ENCODE assay signal across 1 cellular context in genomic region chr19:4639531-4640246, GRCh38.
TF ChIP-seq lines count a peak whose summit lies in the region.

No MANE protein-coding gene starts in this region.

TF ChIP-seq in HepG2, 621 proteins besides CTCF, POLR2A, EP300 and RAD21 (continued from another document):
- TF ChIP-seq, protein P1, sequence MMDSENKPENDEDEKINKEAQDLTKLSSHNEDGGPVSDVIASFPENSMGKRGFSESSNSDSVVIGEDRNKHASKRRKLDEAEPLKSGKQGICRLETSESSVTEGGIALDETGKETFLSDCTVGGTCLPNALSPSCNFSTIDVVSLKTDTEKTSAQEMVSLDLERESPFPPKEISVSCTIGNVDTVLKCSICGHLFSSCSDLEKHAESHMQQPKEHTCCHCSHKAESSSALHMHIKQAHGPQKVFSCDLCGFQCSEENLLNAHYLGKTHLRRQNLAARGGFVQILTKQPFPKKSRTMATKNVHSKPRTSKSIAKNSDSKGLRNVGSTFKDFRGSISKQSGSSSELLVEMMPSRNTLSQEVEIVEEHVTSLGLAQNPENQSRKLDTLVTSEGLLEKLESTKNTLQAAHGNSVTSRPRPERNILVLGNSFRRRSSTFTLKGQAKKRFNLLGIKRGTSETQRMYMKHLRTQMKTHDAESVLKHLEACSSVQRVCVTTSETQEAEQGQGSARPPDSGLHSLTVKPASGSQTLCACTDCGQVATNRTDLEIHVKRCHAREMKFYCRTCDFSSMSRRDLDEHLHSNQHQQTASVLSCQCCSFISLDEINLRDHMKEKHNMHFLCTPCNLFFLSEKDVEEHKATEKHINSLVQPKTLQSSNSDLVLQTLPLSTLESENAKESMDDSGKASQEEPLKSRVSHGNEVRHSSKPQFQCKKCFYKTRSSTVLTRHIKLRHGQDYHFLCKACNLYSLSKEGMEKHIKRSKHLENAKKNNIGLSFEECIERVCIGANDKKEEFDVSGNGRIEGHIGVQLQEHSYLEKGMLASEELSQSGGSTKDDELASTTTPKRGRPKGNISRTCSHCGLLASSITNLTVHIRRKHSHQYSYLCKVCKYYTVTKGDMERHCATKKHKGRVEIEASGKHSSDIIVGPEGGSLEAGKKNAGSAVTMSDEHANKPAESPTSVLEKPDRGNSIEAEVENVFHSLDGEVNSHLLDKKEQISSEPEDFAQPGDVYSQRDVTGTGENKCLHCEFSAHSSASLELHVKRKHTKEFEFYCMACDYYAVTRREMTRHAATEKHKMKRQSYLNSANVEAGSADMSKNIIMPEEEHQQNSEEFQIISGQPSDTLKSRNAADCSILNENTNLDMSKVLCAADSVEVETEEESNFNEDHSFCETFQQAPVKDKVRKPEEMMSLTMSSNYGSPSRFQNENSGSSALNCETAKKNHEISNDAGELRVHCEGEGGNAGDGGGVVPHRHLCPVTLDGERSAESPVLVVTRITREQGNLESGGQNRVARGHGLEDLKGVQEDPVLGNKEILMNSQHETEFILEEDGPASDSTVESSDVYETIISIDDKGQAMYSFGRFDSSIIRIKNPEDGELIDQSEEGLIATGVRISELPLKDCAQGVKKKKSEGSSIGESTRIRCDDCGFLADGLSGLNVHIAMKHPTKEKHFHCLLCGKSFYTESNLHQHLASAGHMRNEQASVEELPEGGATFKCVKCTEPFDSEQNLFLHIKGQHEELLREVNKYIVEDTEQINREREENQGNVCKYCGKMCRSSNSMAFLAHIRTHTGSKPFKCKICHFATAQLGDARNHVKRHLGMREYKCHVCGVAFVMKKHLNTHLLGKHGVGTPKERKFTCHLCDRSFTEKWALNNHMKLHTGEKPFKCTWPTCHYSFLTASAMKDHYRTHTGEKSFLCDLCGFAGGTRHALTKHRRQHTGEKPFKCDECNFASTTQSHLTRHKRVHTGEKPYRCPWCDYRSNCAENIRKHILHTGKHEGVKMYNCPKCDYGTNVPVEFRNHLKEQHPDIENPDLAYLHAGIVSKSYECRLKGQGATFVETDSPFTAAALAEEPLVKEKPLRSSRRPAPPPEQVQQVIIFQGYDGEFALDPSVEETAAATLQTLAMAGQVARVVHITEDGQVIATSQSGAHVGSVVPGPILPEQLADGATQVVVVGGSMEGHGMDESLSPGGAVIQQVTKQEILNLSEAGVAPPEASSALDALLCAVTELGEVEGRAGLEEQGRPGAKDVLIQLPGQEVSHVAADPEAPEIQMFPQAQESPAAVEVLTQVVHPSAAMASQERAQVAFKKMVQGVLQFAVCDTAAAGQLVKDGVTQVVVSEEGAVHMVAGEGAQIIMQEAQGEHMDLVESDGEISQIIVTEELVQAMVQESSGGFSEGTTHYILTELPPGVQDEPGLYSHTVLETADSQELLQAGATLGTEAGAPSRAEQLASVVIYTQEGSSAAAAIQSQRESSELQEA (CRISPR knock-in tag; IDR thresholded peaks at IDR 0.05; ENCODE audit: not compliant biosample characterization): peak; percentile 38
- TF ChIP-seq ZFP90 (CRISPR knock-in tag; IDR thresholded peaks at IDR 0.05; ENCODE audit: borderline replicate concordance): peak; percentile 64; the same call in 1 of the 2 replicates
- no peak for TF ChIP-seq JARID2 (CRISPR knock-in tag; IDR thresholded peaks at IDR 0.05; ENCODE audit: insufficient replicate concordance)
- TF ChIP-seq, protein P2, sequence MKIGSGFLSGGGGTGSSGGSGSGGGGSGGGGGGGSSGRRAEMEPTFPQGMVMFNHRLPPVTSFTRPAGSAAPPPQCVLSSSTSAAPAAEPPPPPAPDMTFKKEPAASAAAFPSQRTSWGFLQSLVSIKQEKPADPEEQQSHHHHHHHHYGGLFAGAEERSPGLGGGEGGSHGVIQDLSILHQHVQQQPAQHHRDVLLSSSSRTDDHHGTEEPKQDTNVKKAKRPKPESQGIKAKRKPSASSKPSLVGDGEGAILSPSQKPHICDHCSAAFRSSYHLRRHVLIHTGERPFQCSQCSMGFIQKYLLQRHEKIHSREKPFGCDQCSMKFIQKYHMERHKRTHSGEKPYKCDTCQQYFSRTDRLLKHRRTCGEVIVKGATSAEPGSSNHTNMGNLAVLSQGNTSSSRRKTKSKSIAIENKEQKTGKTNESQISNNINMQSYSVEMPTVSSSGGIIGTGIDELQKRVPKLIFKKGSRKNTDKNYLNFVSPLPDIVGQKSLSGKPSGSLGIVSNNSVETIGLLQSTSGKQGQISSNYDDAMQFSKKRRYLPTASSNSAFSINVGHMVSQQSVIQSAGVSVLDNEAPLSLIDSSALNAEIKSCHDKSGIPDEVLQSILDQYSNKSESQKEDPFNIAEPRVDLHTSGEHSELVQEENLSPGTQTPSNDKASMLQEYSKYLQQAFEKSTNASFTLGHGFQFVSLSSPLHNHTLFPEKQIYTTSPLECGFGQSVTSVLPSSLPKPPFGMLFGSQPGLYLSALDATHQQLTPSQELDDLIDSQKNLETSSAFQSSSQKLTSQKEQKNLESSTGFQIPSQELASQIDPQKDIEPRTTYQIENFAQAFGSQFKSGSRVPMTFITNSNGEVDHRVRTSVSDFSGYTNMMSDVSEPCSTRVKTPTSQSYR (CRISPR knock-in tag; IDR thresholded peaks at IDR 0.05; ENCODE audit: borderline replicate concordance): peak; percentile 70; the same call in 1 of the 2 replicates
- TF ChIP-seq POGZ (CRISPR knock-in tag; IDR thresholded peaks at IDR 0.05): no peak
- TF ChIP-seq, protein P3, sequence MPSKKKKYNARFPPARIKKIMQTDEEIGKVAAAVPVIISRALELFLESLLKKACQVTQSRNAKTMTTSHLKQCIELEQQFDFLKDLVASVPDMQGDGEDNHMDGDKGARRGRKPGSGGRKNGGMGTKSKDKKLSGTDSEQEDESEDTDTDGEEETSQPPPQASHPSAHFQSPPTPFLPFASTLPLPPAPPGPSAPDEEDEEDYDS (CRISPR knock-in tag; IDR thresholded peaks at IDR 0.05): 0 out of 2 replicates have a peak, but pooled peaks have one; percentile 23
- TF ChIP-seq ZBTB8A (CRISPR knock-in tag; IDR thresholded peaks at IDR 0.05; ENCODE audit: borderline replicate concordance, low read depth): no peak
- peak; percentile 24; the same call in 1 of the 2 replicates for TF ChIP-seq ZNF607 (CRISPR knock-in tag; IDR thresholded peaks at IDR 0.05; ENCODE audit: borderline replicate concordance)
- TF ChIP-seq NFRKB (IDR thresholded peaks at IDR 0.05): no peak
- TF ChIP-seq ZMYM3 (CRISPR knock-in tag; IDR thresholded peaks at IDR 0.05): peak; percentile 95
- 0 out of 2 replicates have a peak, but pooled peaks have one; percentile 6 for TF ChIP-seq THAP7 (CRISPR knock-in tag; IDR thresholded peaks at IDR 0.05)
- 0 out of 2 replicates have a peak, but pooled peaks have one; percentile 74 for TF ChIP-seq ZNF558 (CRISPR knock-in tag; IDR thresholded peaks at IDR 0.05; ENCODE audit: borderline replicate concordance)
- 0 out of 2 replicates have a peak, but pooled peaks have one; percentile 75 for TF ChIP-seq ZNF616 (CRISPR knock-in tag; IDR thresholded peaks at IDR 0.05; ENCODE audit: low read depth)
- TF ChIP-seq ERF (CRISPR knock-in tag; IDR thresholded peaks at IDR 0.05): 0 out of 2 replicates have a peak, but pooled peaks have one; percentile 44
- no peak for TF ChIP-seq DNMT1 (CRISPR knock-in tag; IDR thresholded peaks at IDR 0.05)
- TF ChIP-seq RXRB (CRISPR knock-in tag; IDR thresholded peaks at IDR 0.05; ENCODE audit: borderline replicate concordance): 0 out of 2 replicates have a peak, but pooled peaks have one; percentile 12
- peak; percentile 41; the same call in 1 of the 2 replicates for TF ChIP-seq RXRA (CRISPR knock-in tag; IDR thresholded peaks at IDR 0.05)
- 0 out of 2 replicates have a peak, but pooled peaks have one; percentile 42 for TF ChIP-seq ZNF879 (CRISPR knock-in tag; IDR thresholded peaks at IDR 0.05)
- TF ChIP-seq ZNF790 (CRISPR knock-in tag; IDR thresholded peaks at IDR 0.05; ENCODE audit: borderline replicate concordance): 0 out of 2 replicates have a peak, but pooled peaks have one; percentile 34
- TF ChIP-seq YEATS4 (CRISPR knock-in tag; IDR thresholded peaks at IDR 0.05; ENCODE audit: borderline replicate concordance): peak; percentile 64
- TF ChIP-seq, protein P4, sequence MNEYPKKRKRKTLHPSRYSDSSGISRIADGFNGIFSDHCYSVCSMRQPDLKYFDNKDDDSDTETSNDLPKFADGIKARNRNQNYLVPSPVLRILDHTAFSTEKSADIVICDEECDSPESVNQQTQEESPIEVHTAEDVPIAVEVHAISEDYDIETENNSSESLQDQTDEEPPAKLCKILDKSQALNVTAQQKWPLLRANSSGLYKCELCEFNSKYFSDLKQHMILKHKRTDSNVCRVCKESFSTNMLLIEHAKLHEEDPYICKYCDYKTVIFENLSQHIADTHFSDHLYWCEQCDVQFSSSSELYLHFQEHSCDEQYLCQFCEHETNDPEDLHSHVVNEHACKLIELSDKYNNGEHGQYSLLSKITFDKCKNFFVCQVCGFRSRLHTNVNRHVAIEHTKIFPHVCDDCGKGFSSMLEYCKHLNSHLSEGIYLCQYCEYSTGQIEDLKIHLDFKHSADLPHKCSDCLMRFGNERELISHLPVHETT (CRISPR knock-in tag; conservative IDR thresholded peaks at IDR 0.05): no peak
- TF ChIP-seq HDAC1 (CRISPR knock-in tag; IDR thresholded peaks at IDR 0.05): 0 out of 2 replicates have a peak, but pooled peaks have one; percentile 43
- 0 out of 2 replicates have a peak, but pooled peaks have one; percentile 68 for TF ChIP-seq ZNF235 (CRISPR knock-in tag; IDR thresholded peaks at IDR 0.05; ENCODE audit: borderline replicate concordance)
- peak; percentile 25; the same call in 1 of the 2 replicates for TF ChIP-seq KAT7 (CRISPR knock-in tag; IDR thresholded peaks at IDR 0.05; ENCODE audit: borderline replicate concordance)
- TF ChIP-seq CCDC6 (CRISPR knock-in tag; IDR thresholded peaks at IDR 0.05): peak; percentile 45; the same call in 1 of the 2 replicates
- TF ChIP-seq GATAD2A (CRISPR knock-in tag; IDR thresholded peaks at IDR 0.05): 0 out of 2 replicates have a peak, but pooled peaks have one; percentile 34
- 0 out of 2 replicates have a peak, but pooled peaks have one; percentile 60 for TF ChIP-seq NCOA1 (CRISPR knock-in tag; IDR thresholded peaks at IDR 0.05)
- no peak for TF ChIP-seq ZNF503 (CRISPR knock-in tag; IDR thresholded peaks at IDR 0.05)
- 0 out of 2 replicates have a peak, but pooled peaks have one; percentile 9 for TF ChIP-seq RFXAP (CRISPR knock-in tag; IDR thresholded peaks at IDR 0.05; ENCODE audit: borderline replicate concordance)
- TF ChIP-seq PHF8 (CRISPR knock-in tag; IDR thresholded peaks at IDR 0.05): peak; percentile 47; the same call in 1 of the 2 replicates
- TF ChIP-seq ATAD3A (CRISPR knock-in tag; IDR thresholded peaks at IDR 0.05): no peak
- peak; percentile 68; the same call in 1 of the 2 replicates for TF ChIP-seq ZBTB4 (CRISPR knock-in tag; IDR thresholded peaks at IDR 0.05; ENCODE audit: borderline replicate concordance)
- TF ChIP-seq, protein P5, sequence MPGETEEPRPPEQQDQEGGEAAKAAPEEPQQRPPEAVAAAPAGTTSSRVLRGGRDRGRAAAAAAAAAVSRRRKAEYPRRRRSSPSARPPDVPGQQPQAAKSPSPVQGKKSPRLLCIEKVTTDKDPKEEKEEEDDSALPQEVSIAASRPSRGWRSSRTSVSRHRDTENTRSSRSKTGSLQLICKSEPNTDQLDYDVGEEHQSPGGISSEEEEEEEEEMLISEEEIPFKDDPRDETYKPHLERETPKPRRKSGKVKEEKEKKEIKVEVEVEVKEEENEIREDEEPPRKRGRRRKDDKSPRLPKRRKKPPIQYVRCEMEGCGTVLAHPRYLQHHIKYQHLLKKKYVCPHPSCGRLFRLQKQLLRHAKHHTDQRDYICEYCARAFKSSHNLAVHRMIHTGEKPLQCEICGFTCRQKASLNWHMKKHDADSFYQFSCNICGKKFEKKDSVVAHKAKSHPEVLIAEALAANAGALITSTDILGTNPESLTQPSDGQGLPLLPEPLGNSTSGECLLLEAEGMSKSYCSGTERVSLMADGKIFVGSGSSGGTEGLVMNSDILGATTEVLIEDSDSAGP (CRISPR knock-in tag; IDR thresholded peaks at IDR 0.05; ENCODE audit: borderline replicate concordance): peak; percentile 46; the same call in 1 of the 2 replicates
